Comparison of ENCODE assay signal across 12 cellular contexts in the genomic region with DNA sequence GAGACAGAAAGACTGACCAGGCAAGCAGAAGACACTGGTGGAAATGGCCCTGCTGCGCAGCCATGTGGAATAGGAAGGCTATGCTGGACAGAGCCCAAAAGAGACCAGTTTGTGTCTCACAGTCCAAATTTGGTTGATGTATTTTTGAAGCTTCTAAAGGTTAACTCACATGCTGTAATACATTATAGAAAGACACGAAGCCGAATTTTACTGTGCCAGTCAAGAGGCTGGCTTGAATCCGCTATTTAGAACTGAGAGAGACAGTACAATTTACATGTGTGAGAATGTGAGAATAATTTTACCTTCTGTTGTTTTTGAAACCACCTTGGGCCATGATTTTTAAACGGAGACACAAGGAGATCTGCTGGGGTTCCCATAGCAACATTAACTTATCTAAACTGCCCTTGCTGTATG.
A peak's percentile ranks its signal among the peaks of the same experiment; 100 is the strongest.
DNase-seq lines count a peak whose midpoint lies in the region; ATAC-seq and TF ChIP-seq lines count a peak whose summit lies in the region.
"Had no signal": no experiment of that assay in that cellular context is flagged by ENCODE, and none has a peak within 500 bp of the region (broad histone marks: within the 10 kb centered on the region; RNA-seq: fewer than 3 reads in every experiment).

No MANE protein-coding gene starts in this region.

- no peaks in the 10 kb centered on the region for H4K20me1 ChIP-seq in mammary epithelial cell (ENCODE audit: insufficient read depth, low read length)

- H3K4me1 ChIP-seq in mammary epithelial cell (ENCODE audit: insufficient read depth, low read length): no peaks in the 10 kb centered on the region

- WGBS in mammary epithelial cell (ENCODE audit: low coverage, missing lambda C conversion rate): 94% methylated on average over 5 of the region's 5 CpGs

- H3K27me3 ChIP-seq in dorsolateral prefrontal cortex (no peaks in the 10 kb centered on the region), mammary epithelial cell (ENCODE audit: insufficient read depth, low read length) (no peaks in the 10 kb centered on the region)

- no peaks in the 10 kb centered on the region for H3K9me3 Mint-ChIP-seq in T-helper 1 cell treated with Interleukin-12 subunit alpha and Interleukin-12 subunit beta and Interleukin-4 antibody, amounts not matched to agents 30 μg/mL and 1 μg/mL, for 36 hours

- TF ChIP-seq CTCF in dorsolateral prefrontal cortex (IDR thresholded peaks at IDR 0.05 in 54 of 56, conservative IDR thresholded peaks at IDR 0.05 in 2 of 56; ENCODE audit: low read depth in 1 of 56, partially characterized antibody in 56 of 56): no peak
- no peak for TF ChIP-seq CTCF in mammary epithelial cell (conservative IDR thresholded peaks at IDR 0.05 in 1 of 2, IDR thresholded peaks at IDR 0.05 in 1 of 2; ENCODE audit: extremely low read depth in 1 of 2, insufficient read depth in 1 of 2, low read depth in 1 of 2, low read length in 2 of 2)

- H3K4me3 ChIP-seq in dorsolateral prefrontal cortex (peak overlapping the region in 1 of 59 donors; percentile 3), mammary epithelial cell (replicated peaks in 1 of 3; ENCODE audit: insufficient read depth in 1 of 3, low read depth in 2 of 3, low read length in 3 of 3) (no peak overlapping the region)
- H3K4me3 ChIP-seq: mucosa of descending colon had no signal

- H3K9ac ChIP-seq in mammary epithelial cell (ENCODE audit: insufficient read depth, low read length): no peak overlapping the region

- DNase-seq in T-helper 1 cell: no peak
- DNase-seq in dorsolateral prefrontal cortex: peak in 1 of 10 donors; percentile 77
- no peak for DNase-seq in mammary epithelial cell
- no peak for DNase-seq in midbrain (lab: John Stamatoyannopoulos, UW)
- no peak for DNase-seq in HuH-7.5 (ENCODE audit: low spot score)
- DNase-seq: 8988T, aorta, mucosa of descending colon, NCI-H146 had no signal

- H3K27ac ChIP-seq in dorsolateral prefrontal cortex (peak overlapping the region in 52 of 59 donors; percentile 0 to 97 (median 89)), mammary epithelial cell (ENCODE audit: insufficient read depth, low read depth, low read length) (no peak overlapping the region)

- H3K27ac Mint-ChIP-seq in T-helper 1 cell treated with Interleukin-12 subunit alpha and Interleukin-12 subunit beta and Interleukin-4 antibody, amounts not matched to agents 30 μg/mL and 1 μg/mL, for 36 hours: peak overlapping the region; percentile 56

- H3K9me3 ChIP-seq in mammary epithelial cell (replicated peaks; ENCODE audit: insufficient read depth, low read length): no peaks in the 10 kb centered on the region
- H3K9me3 ChIP-seq: mucosa of descending colon had no signal

- ATAC-seq in GM21423 (IDR thresholded peaks at IDR 0.05; ENCODE audit: unreplicated experiment) (peak; percentile 43), HG03378 (IDR thresholded peaks at IDR 0.05; ENCODE audit: unreplicated experiment) (peak; percentile 37)

- no peak overlapping the region for H2AFZ ChIP-seq in mammary epithelial cell (ENCODE audit: low read depth, low read length)

- intact Hi-C loops in dorsolateral prefrontal cortex (cut with DNase I): no loop called here
- intact Hi-C loops in mammary epithelial cell (cut with micrococcal nuclease): loop anchor here (5.0 kb wide), 1 partner anchor 97 kb away; no protein-coding TSS in a partner anchor

- peaks cover 16% of the 10 kb centered on the region for H3K36me3 Mint-ChIP-seq in T-helper 1 cell treated with Interleukin-12 subunit alpha and Interleukin-12 subunit beta and Interleukin-4 antibody, amounts not matched to agents 30 μg/mL and 1 μg/mL, for 36 hours (ENCODE audit: low read depth)

- dilution Hi-C loops in mammary epithelial cell (cut with HindIII; ENCODE audit: low sequenced_read_pairs): no loop called here

- H3K36me3 ChIP-seq in mammary epithelial cell (ENCODE audit: insufficient read depth, low read length): peaks cover 10% of the 10 kb centered on the region

- CTCF ChIA-PET in mammary epithelial cell (lab: Charles Lee; ENCODE audit: low non-redundant PET): no interaction called here

- peaks cover 50% of the 10 kb centered on the region for H3K4me1 Mint-ChIP-seq in T-helper 1 cell treated with Interleukin-12 subunit alpha and Interleukin-12 subunit beta and Interleukin-4 antibody, amounts not matched to agents 30 μg/mL and 1 μg/mL, for 36 hours (ENCODE audit: low read depth)

- no peak overlapping the region for H3K4me3 Mint-ChIP-seq in T-helper 1 cell treated with Interleukin-12 subunit alpha and Interleukin-12 subunit beta and Interleukin-4 antibody, amounts not matched to agents 30 μg/mL and 1 μg/mL, for 36 hours

- in situ Hi-C loops in mammary epithelial cell (cut with MboI; ENCODE audit: low sequenced_read_pairs in 2 of 2): no loop called here

- H3K4me2 ChIP-seq in mammary epithelial cell (ENCODE audit: insufficient read depth, low read depth, low read length): no peak overlapping the region

- no TSS peak for BruUV-seq in mammary epithelial cell (replicated peaks; lab: Mats Ljungman, UMichigan)

- no peaks in the 10 kb centered on the region for H3K27me3 Mint-ChIP-seq in T-helper 1 cell treated with Interleukin-12 subunit alpha and Interleukin-12 subunit beta and Interleukin-4 antibody, amounts not matched to agents 30 μg/mL and 1 μg/mL, for 36 hours (ENCODE audit: low read depth)

- H3K79me2 ChIP-seq in mammary epithelial cell (ENCODE audit: insufficient read depth, low read length): no peaks in the 10 kb centered on the region
